1 cellular context compared by ENCODE assay signal in genomic region chr14:75658957-75659356, GRCh38.
TF ChIP-seq lines count a peak whose summit lies in the region.

No MANE protein-coding gene starts in this region.

TF ChIP-seq in WTC11, 78 proteins besides CTCF, POLR2A, EP300 and RAD21 (continued from another document):
- TF ChIP-seq ZSCAN18 (CRISPR knock-in tag; IDR thresholded peaks at IDR 0.05) (no peak), NFE2L1 (CRISPR knock-in tag; IDR thresholded peaks at IDR 0.05) (no peak), ZBTB43 (CRISPR knock-in tag; IDR thresholded peaks at IDR 0.05) (no peak), SMAD4 (CRISPR knock-in tag; IDR thresholded peaks at IDR 0.05) (no peak)
TF ChIP-seq in WTC11: peak in this region for 0.
